ENCODE assay signal across 34 cellular contexts in the genomic region with DNA sequence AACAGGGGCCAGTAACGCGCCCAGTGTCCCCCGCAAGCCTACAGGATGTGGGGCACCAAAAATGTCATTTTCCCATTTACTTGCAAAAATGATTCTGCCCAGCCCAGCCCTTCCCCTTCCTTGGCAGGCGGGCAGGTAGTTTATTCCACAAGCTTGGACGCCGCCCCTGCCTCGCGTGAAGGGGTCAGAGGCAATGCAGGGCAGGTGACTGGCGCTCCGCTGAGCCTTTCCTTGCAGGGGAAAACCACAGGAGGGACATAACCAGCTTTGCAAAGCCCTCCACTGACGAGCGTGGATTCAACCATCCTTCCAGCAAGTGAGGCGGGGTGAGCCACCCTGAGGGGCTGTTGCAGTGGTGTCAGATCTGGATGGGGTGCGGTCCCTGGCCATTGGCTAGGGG. TPM values are rescaled to one million over a fixed set of nuclear protein-coding genes. Genes with fewer than 3 reads are reported as not detected.
"Had no signal": no experiment of that assay in that cellular context is flagged by ENCODE, and none has a peak within 500 bp of the region (broad histone marks: within the 10 kb centered on the region; RNA-seq: fewer than 3 reads in every experiment).

No MANE protein-coding gene starts in this region.

- H3K79me2 ChIP-seq: parathyroid adenoma had no signal

- H3K27ac Mint-ChIP-seq: naive thymus-derived CD4-positive, alpha-beta T cell; natural killer cell; nephron progenitor cell; progenitor cell of endocrine pancreas; stimulated activated memory B cell treated with anti-CD40 and anti-IgM and Interleukin-4, amounts not matched to agents 10 μg/mL and 1 μg/mL and 100 μg/mL, for 72 hours; stimulated activated naive CD8-positive, alpha-beta T cell treated with anti-CD3 and anti-CD28 coated beads, Interleukin-15, amount 100 ng/mL, for 72 hours; type B pancreatic cell had no signal

- H3K9ac ChIP-seq: parathyroid adenoma had no signal

- H3K4me2 ChIP-seq: smooth muscle cell had no signal

- H3K36me3 Mint-ChIP-seq: naive thymus-derived CD4-positive, alpha-beta T cell; natural killer cell; stimulated activated memory B cell treated with anti-CD40 and anti-IgM and Interleukin-4, amounts not matched to agents 10 μg/mL and 1 μg/mL and 100 μg/mL, for 72 hours had no signal

- DNase-seq: naive thymus-derived CD4-positive, alpha-beta T cell; natural killer cell; nephron progenitor cell; occipital lobe; ovary; spleen; stimulated activated CD4-positive, alpha-beta T cell treated with anti-CD3 and anti-CD28 coated beads, Interleukin-12 subunit alpha, Interleukin-12 subunit beta, amount 100 ng/mL, for 4 hours; stimulated activated CD4-positive, alpha-beta T cell treated with anti-CD3 and anti-CD28 coated beads, Interleukin-1b, Interleukin-23, amount 100 ng/mL, for 48 hours; stimulated activated CD4-positive, alpha-beta T cell treated with anti-CD3 and anti-CD28 coated beads, Interleukin-4, amount 100 ng/mL, for 1 hour; stimulated activated CD4-positive, alpha-beta T cell treated with anti-CD3 and anti-CD28 coated beads, Interleukin-4, amount 100 ng/mL, for 4 hours; stimulated activated CD8-positive, alpha-beta memory T cell treated with anti-CD3 and anti-CD28 coated beads, Interleukin-4, amount 100 ng/mL, for 48 hours; stimulated activated naive CD4-positive, alpha-beta T cell; stimulated activated naive CD8-positive, alpha-beta T cell treated with anti-CD3 and anti-CD28 coated beads, Interleukin-15, amount 100 ng/mL, for 72 hours; stimulated activated naive CD8-positive, alpha-beta T cell treated with anti-CD3 and anti-CD28 coated beads, Interleukin-15, Interleukin-2, amounts not matched to agents 100 U/mL and 50 U/mL, for 24 hours; substantia nigra; testis; tibial artery; transverse colon; upper lobe of right lung; uterus had no signal

- H3K9me3 ChIP-seq: ovary, psoas muscle, spleen, suprapubic skin, testis, tibial artery, transverse colon, upper lobe of right lung, uterus had no signal

- H3K27ac ChIP-seq: ovary, parathyroid adenoma, psoas muscle, skin epidermis, spleen, suprapubic skin, testis, tibial artery, transverse colon, upper lobe of right lung, uterus had no signal

- H3K27me3 ChIP-seq: ovary, spleen, suprapubic skin, testis, transverse colon, upper lobe of right lung, uterus had no signal

- H3K4me3 ChIP-seq: ovary, psoas muscle, skin epidermis, smooth muscle cell, spleen, suprapubic skin, testis, tibial artery, transverse colon, upper lobe of right lung, uterus had no signal

- H3K4me3 Mint-ChIP-seq: naive thymus-derived CD4-positive, alpha-beta T cell; natural killer cell; nephron progenitor cell; neural crest cell; stimulated activated memory B cell treated with anti-CD40 and anti-IgM and Interleukin-4, amounts not matched to agents 10 μg/mL and 1 μg/mL and 100 μg/mL, for 72 hours; stimulated activated naive CD8-positive, alpha-beta T cell treated with anti-CD3 and anti-CD28 coated beads, Interleukin-15, amount 100 ng/mL, for 72 hours; type B pancreatic cell had no signal

- H3K36me3 ChIP-seq: ovary, spleen, suprapubic skin, tibial artery, transverse colon, upper lobe of right lung, uterus had no signal

- H3K4me1 Mint-ChIP-seq: natural killer cell had no signal

- H3K4me1 ChIP-seq: parathyroid adenoma, psoas muscle, testis, upper lobe of right lung, uterus had no signal

- H3K9me3 Mint-ChIP-seq: natural killer cell; nephron progenitor cell; neural crest cell; stimulated activated memory B cell treated with anti-CD40 and anti-IgM and Interleukin-4, amounts not matched to agents 10 μg/mL and 1 μg/mL and 100 μg/mL, for 72 hours; stimulated activated naive CD8-positive, alpha-beta T cell treated with anti-CD3 and anti-CD28 coated beads, Interleukin-15, amount 100 ng/mL, for 72 hours; type B pancreatic cell had no signal

- H2AFZ ChIP-seq: parathyroid adenoma had no signal

- H3K27me3 Mint-ChIP-seq: naive thymus-derived CD4-positive, alpha-beta T cell; progenitor cell of endocrine pancreas; stimulated activated naive CD8-positive, alpha-beta T cell treated with anti-CD3 and anti-CD28 coated beads, Interleukin-15, amount 100 ng/mL, for 72 hours; type B pancreatic cell had no signal

- ATAC-seq: naive thymus-derived CD4-positive, alpha-beta T cell; natural killer cell; psoas muscle; right cardiac atrium; sciatic nerve; stimulated activated memory B cell treated with anti-CD40 and anti-IgM and Interleukin-4, amounts not matched to agents 10 μg/mL and 1 μg/mL and 100 μg/mL, for 72 hours; stimulated activated naive CD8-positive, alpha-beta T cell treated with anti-CD3 and anti-CD28 coated beads, Interleukin-15, amount 100 ng/mL, for 72 hours; stimulated activated naive CD8-positive, alpha-beta T cell treated with anti-CD3 and anti-CD28 coated beads, Interleukin-15, Interleukin-2, amounts not matched to agents 100 U/mL and 50 U/mL, for 24 hours; upper lobe of right lung had no signal

RNA-seq across cellular contexts. Expression of a gene that starts 5.3 kb away (rescaled TPM):
- total RNA-seq: naive thymus-derived CD4-positive, alpha-beta T cell; natural killer cell; neural crest cell; occipital lobe; osteoblast; psoas muscle; right cardiac atrium; sciatic nerve; testis had no signal
- polyA plus RNA-seq: naive thymus-derived CD4-positive, alpha-beta T cell; psoas muscle; right cardiac atrium had no signal

RNA-seq across cellular contexts. Expression of a gene that starts 15.4 kb away (rescaled TPM):
- total RNA-seq: neural crest cell, psoas muscle, smooth muscle cell, suprapubic skin, transverse colon, urinary bladder had no signal
- polyA plus RNA-seq: naive thymus-derived CD4-positive, alpha-beta T cell; right cardiac atrium; smooth muscle cell had no signal

RNA-seq across cellular contexts. Expression of a gene that starts 22.1 kb away (rescaled TPM):
- total RNA-seq: naive thymus-derived CD4-positive, alpha-beta T cell; natural killer cell; neural crest cell; occipital lobe; osteoblast; renal cortical epithelial cell; right cardiac atrium; sciatic nerve; smooth muscle cell; upper lobe of right lung; urinary bladder; uterus had no signal
- polyA plus RNA-seq: naive thymus-derived CD4-positive, alpha-beta T cell; smooth muscle cell had no signal
